ENCODE assay signal across 24 cellular contexts in genomic region chr11:4385978-4386740, GRCh38. TPM values are rescaled to one million over a fixed set of nuclear protein-coding genes. Genes with fewer than 3 reads are reported as not detected.
"Had no signal": no experiment of that assay in that cellular context is flagged by ENCODE, and none has a peak within 500 bp of the region (broad histone marks: within the 10 kb centered on the region; RNA-seq: fewer than 3 reads in every experiment).

No MANE protein-coding gene starts in this region.

- DNase-seq: KBM-7, MG63, NCI-H1092, NCI-H1105 treated with DMSO at 0.1 percent for 48 hours, NCI-H1417 treated with DMSO at 0.1 percent for 48 hours, NCI-H146, NCI-H1694 treated with DMSO at 0.1 percent for 48 hours, NCI-H1930, NCI-H2081, NCI-H2107, NCI-H226, NCI-H446, NCI-H510A, NCI-H524 treated with DMSO at 0.1 percent for 48 hours, NCI-H69, NCI-H774, SHP77, SJCRH30 had no signal

- H3K9me3 ChIP-seq: MG63, SJCRH30 had no signal

- H3K36me3 ChIP-seq: MG63, SJCRH30 had no signal

- H3K27me3 ChIP-seq: MG63, SJCRH30 had no signal

- ATAC-seq: Panc1, SK-N-SH treated with all-trans-retinoic acid at 6 μM for 48 hours had no signal

- H3K4me3 ChIP-seq: MG63, SJCRH30 had no signal

- H3K27ac ChIP-seq: HL-60, RWPE1, SJCRH30 had no signal

- FAIRE-seq: HTR-8/SVneo had no signal

RNA-seq across cellular contexts. Expression of gene OR52B4, which starts 18.0 kb away (rescaled TPM):
- total RNA-seq: LHCN-M2, SJCRH30 had no signal
